Comparison of ENCODE assay signal across 12 cellular contexts in the genomic region with DNA sequence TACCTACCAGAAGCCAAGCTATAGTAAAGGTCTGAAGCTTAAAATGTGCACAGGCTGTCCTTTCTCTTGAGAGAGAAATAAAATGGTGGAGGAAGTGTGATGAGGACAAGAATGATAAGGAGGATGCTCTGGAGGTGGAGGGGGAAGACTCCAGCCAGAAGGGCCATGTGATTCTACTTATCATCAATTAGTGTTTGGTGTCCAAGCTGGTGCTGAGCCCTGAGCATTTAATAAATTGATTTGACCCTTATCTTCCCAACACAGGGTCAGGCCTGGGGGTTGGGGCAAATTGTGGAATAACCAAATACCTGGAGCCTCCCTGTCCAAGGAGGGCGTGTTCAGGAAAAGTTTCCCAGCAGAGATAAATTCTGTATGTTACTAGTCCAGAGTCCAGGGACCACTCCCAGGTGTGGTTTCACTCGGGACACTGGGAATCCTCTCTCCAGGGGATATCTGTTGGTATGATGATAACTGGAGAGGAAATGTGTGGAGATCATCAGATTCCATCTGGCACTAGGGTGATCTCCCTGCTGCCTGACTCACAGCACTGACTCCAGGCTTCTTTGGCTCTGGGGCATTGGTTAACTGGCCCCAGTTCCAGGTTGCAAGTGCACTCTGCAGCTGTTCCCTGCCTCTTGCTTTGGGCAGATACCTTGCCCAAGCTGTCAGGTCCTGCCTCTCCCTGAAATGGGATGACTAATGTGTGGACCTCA. TPM values are rescaled to one million over a fixed set of nuclear protein-coding genes. Genes with fewer than 3 reads are reported as not detected.
A peak's percentile ranks its signal among the peaks of the same experiment; 100 is the strongest.
DNase-seq lines count a peak whose midpoint lies in the region; ATAC-seq, FAIRE-seq and TF ChIP-seq lines count a peak whose summit lies in the region.
"Had no signal": no experiment of that assay in that cellular context is flagged by ENCODE, and none has a peak within 500 bp of the region (broad histone marks: within the 10 kb centered on the region; RNA-seq: fewer than 3 reads in every experiment).

No MANE protein-coding gene starts in this region.

- POLR2A ChIA-PET in SK-N-SH (lab: Yijun Ruan, JAX): no interaction called here

- ATAC-seq in SK-N-SH treated with all-trans-retinoic acid at 6 μM for 48 hours: no peak
- ATAC-seq in RWPE2 (ENCODE audit: low read depth): peak; percentile 73
- ATAC-seq: GM23338 had no signal

- H3K4me3 ChIP-seq in SK-N-SH (ENCODE audit: low read depth in 2 of 2, low read length in 1 of 2) (no peak overlapping the region), RWPE2 (ENCODE audit: severe bottlenecking) (no peak overlapping the region), foreskin fibroblast (ENCODE audit: low read depth in 1 of 2, low read length in 2 of 2) (no peak overlapping the region)
- H3K4me3 ChIP-seq: GM23338 had no signal

- H3K9me2 ChIP-seq in SK-N-SH: no peaks in the 10 kb centered on the region

- TF ChIP-seq CTCF in SK-N-SH (IDR thresholded peaks at IDR 0.05): no peak
- TF ChIP-seq CTCF in RWPE2 (IDR thresholded peaks at IDR 0.05; ENCODE audit: poor library complexity, severe bottlenecking): no peak
- TF ChIP-seq CTCF in foreskin fibroblast (IDR thresholded peaks at IDR 0.05; ENCODE audit: low read depth, low read length): no peak

- no peaks in the 10 kb centered on the region for H3K36me3 ChIP-seq in SK-N-SH (replicated peaks in 1 of 2; ENCODE audit: control insufficient read depth in 1 of 2, insufficient read depth in 2 of 2, low read length in 1 of 2)
- no peaks in the 10 kb centered on the region for H3K36me3 ChIP-seq in RWPE2 (ENCODE audit: low read depth)

- H4K20me1 ChIP-seq in SK-N-SH (ENCODE audit: insufficient read depth): no peaks in the 10 kb centered on the region

- TF ChIP-seq RAD21 in SK-N-SH (IDR thresholded peaks at IDR 0.05; ENCODE audit: low read length): no peak

- H3K79me2 ChIP-seq in SK-N-SH (ENCODE audit: insufficient read depth): peaks cover 9% of the 10 kb centered on the region; the same call in 1 of the 2 replicates

- H3K9me3 ChIP-seq in SK-N-SH (no peaks in the 10 kb centered on the region), RWPE2 (ENCODE audit: severe bottlenecking) (no peaks in the 10 kb centered on the region)

- WGBS in SK-N-SH (ENCODE audit: low lambda C conversion rate): 40% methylated on average over 2 of the region's 2 CpGs

- no peak overlapping the region for H3K27ac ChIP-seq in SK-N-SH (ENCODE audit: low read depth in 2 of 2, low read length in 1 of 2)
- peak overlapping the region; percentile 0 for H3K27ac ChIP-seq in RWPE2 (ENCODE audit: poor library complexity, severe bottlenecking)

- TF ChIP-seq EP300 in SK-N-SH (IDR thresholded peaks at IDR 0.05; ENCODE audit: borderline replicate concordance in 1 of 2, low read depth in 1 of 2, low read length in 1 of 2): peak in 1 of 2 experiments; percentile 52; a peak in 1 of 4 replicates

- peaks cover 3% of the 10 kb centered on the region for H3F3A ChIP-seq in SK-N-SH (replicated peaks; ENCODE audit: insufficient read depth)

- H3K27me3 ChIP-seq in SK-N-SH (ENCODE audit: insufficient read depth) (no peaks in the 10 kb centered on the region), RWPE2 (ENCODE audit: insufficient read depth, poor library complexity, severe bottlenecking) (no peaks in the 10 kb centered on the region)

- peaks cover 0 to 14% of the 10 kb centered on the region in 2 experiments; a peak in 1 of 4 replicates for H3K4me1 ChIP-seq in SK-N-SH (ENCODE audit: control insufficient read depth in 1 of 2, insufficient read depth in 2 of 2, low read depth in 1 of 2, low read length in 1 of 2)
- peaks cover 5% of the 10 kb centered on the region for H3K4me1 ChIP-seq in RWPE2 (ENCODE audit: insufficient read depth, poor library complexity, severe bottlenecking)

- H2AFZ ChIP-seq in SK-N-SH (ENCODE audit: low read depth): no peak overlapping the region
- H2AFZ ChIP-seq: GM23338 had no signal

- H3K4me2 ChIP-seq in SK-N-SH: no peak overlapping the region
- H3K4me2 ChIP-seq: GM23338 had no signal

- DNase-seq in SK-N-SH: peak; percentile 62
- DNase-seq in RWPE2 (ENCODE audit: low spot score): peak; percentile 87
- DNase-seq in foreskin fibroblast: peak; percentile 41 to 69
- DNase-seq in HT-29 (ENCODE audit: low spot score): no peak
- DNase-seq in activated CD4-positive, alpha-beta T cell treated with anti-CD3 and anti-CD28 coated beads, Interleukin-2, amount 50 U/mL, for 1 hour: no peak
- no peak for DNase-seq in pons (ENCODE audit: low spot score)
- no peak for DNase-seq in RCC 7860 (ENCODE audit: low spot score)
- DNase-seq: activated CD4-positive, CD25-positive, alpha-beta regulatory T cell treated with anti-CD3 and anti-CD28 coated beads, Interleukin-2, amount 50 U/mL, for 72 hours; activated naive CD8-positive, alpha-beta T cell treated with anti-CD3 and anti-CD28 coated beads, Interleukin-2, amount 10 ng/mL, durations not matched to agents 7 days and 5 days had no signal

- no peak for FAIRE-seq in RCC 7860 (lab: Jason Lieb, UNC)
- FAIRE-seq: A204.1 had no signal

- no peak overlapping the region for H3K9ac ChIP-seq in SK-N-SH

- CTCF ChIA-PET in SK-N-SH (lab: Yijun Ruan, JAX): no interaction called here

TF ChIP-seq in SK-N-SH, 30 proteins besides CTCF, POLR2A, EP300 and RAD21:
- TF ChIP-seq CHD2 (IDR thresholded peaks at IDR 0.05; ENCODE audit: low read length, partially characterized antibody): peak; percentile 5
- 0 out of 2 replicates have a peak, but pooled peaks have one; percentile 28 for TF ChIP-seq TCF12 (IDR thresholded peaks at IDR 0.05)
- TF ChIP-seq RCOR1 (IDR thresholded peaks at IDR 0.05; ENCODE audit: low read length): peak; percentile 61; the same call in 1 of the 2 replicates
- TF ChIP-seq ELF1 (IDR thresholded peaks at IDR 0.05): no peak
- no peak for TF ChIP-seq MEF2A (IDR thresholded peaks at IDR 0.05; ENCODE audit: borderline replicate concordance, low read depth)
TF ChIP-seq in SK-N-SH: peak in this region for 3.

TF ChIP-seq in SK-N-SH treated with all-trans-retinoic acid at 6 μM for 48 hours, 23 proteins besides CTCF, POLR2A, EP300 and RAD21 (continues in another document):
- TF ChIP-seq, protein P1, sequence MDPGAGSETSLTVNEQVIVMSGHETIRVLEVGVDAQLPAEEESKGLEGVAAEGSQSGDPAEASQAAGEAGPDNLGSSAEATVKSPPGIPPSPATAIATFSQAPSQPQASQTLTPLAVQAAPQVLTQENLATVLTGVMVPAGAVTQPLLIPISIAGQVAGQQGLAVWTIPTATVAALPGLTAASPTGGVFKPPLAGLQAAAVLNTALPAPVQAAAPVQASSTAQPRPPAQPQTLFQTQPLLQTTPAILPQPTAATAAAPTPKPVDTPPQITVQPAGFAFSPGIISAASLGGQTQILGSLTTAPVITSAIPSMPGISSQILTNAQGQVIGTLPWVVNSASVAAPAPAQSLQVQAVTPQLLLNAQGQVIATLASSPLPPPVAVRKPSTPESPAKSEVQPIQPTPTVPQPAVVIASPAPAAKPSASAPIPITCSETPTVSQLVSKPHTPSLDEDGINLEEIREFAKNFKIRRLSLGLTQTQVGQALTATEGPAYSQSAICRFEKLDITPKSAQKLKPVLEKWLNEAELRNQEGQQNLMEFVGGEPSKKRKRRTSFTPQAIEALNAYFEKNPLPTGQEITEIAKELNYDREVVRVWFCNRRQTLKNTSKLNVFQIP (CRISPR knock-in tag; IDR thresholded peaks at IDR 0.05; ENCODE audit: borderline replicate concordance, low read depth): no peak
- no peak for TF ChIP-seq ARNTL (CRISPR knock-in tag; IDR thresholded peaks at IDR 0.05; ENCODE audit: borderline replicate concordance, low read depth)
- TF ChIP-seq ZC3H10 (CRISPR knock-in tag; IDR thresholded peaks at IDR 0.05): no peak
- TF ChIP-seq BACH2 (CRISPR knock-in tag; IDR thresholded peaks at IDR 0.05; ENCODE audit: borderline replicate concordance): no peak
- TF ChIP-seq GLIS3 (CRISPR knock-in tag; IDR thresholded peaks at IDR 0.05): no peak
- no peak for TF ChIP-seq ISL1 (CRISPR knock-in tag; IDR thresholded peaks at IDR 0.05)
- TF ChIP-seq, protein P2, sequence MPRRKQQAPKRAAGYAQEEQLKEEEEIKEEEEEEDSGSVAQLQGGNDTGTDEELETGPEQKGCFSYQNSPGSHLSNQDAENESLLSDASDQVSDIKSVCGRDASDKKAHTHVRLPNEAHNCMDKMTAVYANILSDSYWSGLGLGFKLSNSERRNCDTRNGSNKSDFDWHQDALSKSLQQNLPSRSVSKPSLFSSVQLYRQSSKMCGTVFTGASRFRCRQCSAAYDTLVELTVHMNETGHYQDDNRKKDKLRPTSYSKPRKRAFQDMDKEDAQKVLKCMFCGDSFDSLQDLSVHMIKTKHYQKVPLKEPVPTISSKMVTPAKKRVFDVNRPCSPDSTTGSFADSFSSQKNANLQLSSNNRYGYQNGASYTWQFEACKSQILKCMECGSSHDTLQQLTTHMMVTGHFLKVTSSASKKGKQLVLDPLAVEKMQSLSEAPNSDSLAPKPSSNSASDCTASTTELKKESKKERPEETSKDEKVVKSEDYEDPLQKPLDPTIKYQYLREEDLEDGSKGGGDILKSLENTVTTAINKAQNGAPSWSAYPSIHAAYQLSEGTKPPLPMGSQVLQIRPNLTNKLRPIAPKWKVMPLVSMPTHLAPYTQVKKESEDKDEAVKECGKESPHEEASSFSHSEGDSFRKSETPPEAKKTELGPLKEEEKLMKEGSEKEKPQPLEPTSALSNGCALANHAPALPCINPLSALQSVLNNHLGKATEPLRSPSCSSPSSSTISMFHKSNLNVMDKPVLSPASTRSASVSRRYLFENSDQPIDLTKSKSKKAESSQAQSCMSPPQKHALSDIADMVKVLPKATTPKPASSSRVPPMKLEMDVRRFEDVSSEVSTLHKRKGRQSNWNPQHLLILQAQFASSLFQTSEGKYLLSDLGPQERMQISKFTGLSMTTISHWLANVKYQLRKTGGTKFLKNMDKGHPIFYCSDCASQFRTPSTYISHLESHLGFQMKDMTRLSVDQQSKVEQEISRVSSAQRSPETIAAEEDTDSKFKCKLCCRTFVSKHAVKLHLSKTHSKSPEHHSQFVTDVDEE (CRISPR knock-in tag; IDR thresholded peaks at IDR 0.05): no peak
- TF ChIP-seq SNAI2 (CRISPR knock-in tag; IDR thresholded peaks at IDR 0.05): no peak
- TF ChIP-seq ZFP30 (CRISPR knock-in tag; IDR thresholded peaks at IDR 0.05): no peak

RNA-seq across cellular contexts. Expression of a gene that starts 3.8 kb away (rescaled TPM):
- polyA plus RNA-seq in SK-N-SH (2012; rRNA removed): 7.3 and 9.7 TPM in 2 replicates
- polyA plus RNA-seq in SK-N-SH (2012; cell fraction: cytosol; rRNA removed): 5.0 and 6.6 TPM in 2 replicates
- 6.8 and 9.1 TPM in 2 replicates for polyA plus RNA-seq in SK-N-SH (2012; cell fraction: nucleus; rRNA removed)
- 108 and 123 TPM in 2 replicates for total RNA-seq in HT-29 (2014; rRNA removed; shearing (Covaris generic))

Comparison
In these comparisons a context has a peak if more than half of its experiments do, and no peak if none do; other contexts are left out.
1. DNase-seq: peak in SK-N-SH (single experiment), RWPE2 (single experiment) and foreskin fibroblast (2 of 2); none in HT-29 (single experiment), activated CD4-positive, alpha-beta T cell treated with anti-CD3 and anti-CD28 coated beads, Interleukin-2, amount 50 U/mL, for 1 hour (single experiment), pons (single experiment) and RCC 7860 (single experiment).